In genomic region chr16:1741553-1742165, GRCh38 we compare ENCODE assay signal across 16 cellular contexts. TPM values are rescaled to one million over a fixed set of nuclear protein-coding genes. Genes with fewer than 3 reads are reported as not detected.
DNase-seq lines count a peak whose midpoint lies in the region; ATAC-seq and TF ChIP-seq lines count a peak whose summit lies in the region.
"Had no signal": no experiment of that assay in that cellular context is flagged by ENCODE, and none has a peak within 500 bp of the region (broad histone marks: within the 10 kb centered on the region; RNA-seq: fewer than 3 reads in every experiment).

No MANE protein-coding gene starts in this region.

- no peak overlapping the region for H3K4me3 ChIP-seq in left ventricle myocardium inferior
- no peak overlapping the region for H3K4me3 ChIP-seq in right cardiac atrium (ENCODE audit: low read length)

- peaks cover 10 to 22% of the 10 kb centered on the region in 2 donors for H3K36me3 Mint-ChIP-seq in stimulated activated naive B cell treated with anti-CD40 and anti-IgM and Interleukin-4, amounts not matched to agents 10 μg/mL and 1 μg/mL and 100 μg/mL, for 72 hours

- peak; percentile 49 for ATAC-seq in Right ventricle myocardium superior (ENCODE audit: poor library complexity)
- ATAC-seq in right cardiac atrium, result peak; percentile 24
- ATAC-seq in stimulated activated naive B cell treated with anti-CD40 and anti-IgM and Interleukin-4, amounts not matched to agents 10 μg/mL and 1 μg/mL and 100 μg/mL, for 72 hours (replicated peaks), result no peak
- ATAC-seq in activated CD4-positive, CD25-positive, alpha-beta regulatory T cell treated with anti-CD3 and anti-CD28 coated beads, Interleukin-2, amount 50 U/mL, for 24 hours, result no peak
- ATAC-seq in GM21423 (IDR thresholded peaks at IDR 0.05; ENCODE audit: unreplicated experiment), result no peak

- H3K4me1 ChIP-seq in left ventricle myocardium inferior (no peaks in the 10 kb centered on the region), right cardiac atrium (ENCODE audit: control insufficient read depth, insufficient read depth, low read length) (no peaks in the 10 kb centered on the region)

- H3K27me3 Mint-ChIP-seq in stimulated activated naive B cell treated with anti-CD40 and anti-IgM and Interleukin-4, amounts not matched to agents 10 μg/mL and 1 μg/mL and 100 μg/mL, for 72 hours, result no peaks in the 10 kb centered on the region
- H3K27me3 Mint-ChIP-seq: B cell; CD4-positive, alpha-beta T cell had no signal

- H3K27ac ChIP-seq in left ventricle myocardium inferior (replicated peaks) (no peak overlapping the region), right cardiac atrium (ENCODE audit: low read length) (no peak overlapping the region)

- H3K9me3 Mint-ChIP-seq in stimulated activated naive B cell treated with anti-CD40 and anti-IgM and Interleukin-4, amounts not matched to agents 10 μg/mL and 1 μg/mL and 100 μg/mL, for 72 hours, result no peaks in the 10 kb centered on the region
- H3K9me3 Mint-ChIP-seq: CD4-positive, alpha-beta T cell; HFFc6 had no signal

- H3K27me3 ChIP-seq in left ventricle myocardium inferior (ENCODE audit: low read depth) (no peaks in the 10 kb centered on the region), right cardiac atrium (ENCODE audit: control insufficient read depth, insufficient read depth) (no peaks in the 10 kb centered on the region)

- H3K4me1 Mint-ChIP-seq in stimulated activated naive B cell treated with anti-CD40 and anti-IgM and Interleukin-4, amounts not matched to agents 10 μg/mL and 1 μg/mL and 100 μg/mL, for 72 hours, result peaks cover 0 to 8% of the 10 kb centered on the region in 2 donors
- H3K4me1 Mint-ChIP-seq: B cell had no signal

- H3K36me3 ChIP-seq in left ventricle myocardium inferior, result peaks cover 39% of the 10 kb centered on the region

- intact Hi-C loops in Right ventricle myocardium superior (cut with DNase I) (no loop called here), left ventricle myocardium inferior (cut with micrococcal nuclease) (no loop called here), right cardiac atrium (cut with DNase I) (no loop called here)

- peak overlapping the region; percentile 25 for H3K27ac Mint-ChIP-seq in stimulated activated naive B cell treated with anti-CD40 and anti-IgM and Interleukin-4, amounts not matched to agents 10 μg/mL and 1 μg/mL and 100 μg/mL, for 72 hours
- H3K27ac Mint-ChIP-seq: B cell; CD4-positive, alpha-beta T cell; HFFc6 had no signal

- H3K9me3 ChIP-seq in left ventricle myocardium inferior (replicated peaks) (no peaks in the 10 kb centered on the region), right cardiac atrium (ENCODE audit: control insufficient read depth, low read length) (no peaks in the 10 kb centered on the region)

- no peak overlapping the region for H3K4me3 Mint-ChIP-seq in stimulated activated naive B cell treated with anti-CD40 and anti-IgM and Interleukin-4, amounts not matched to agents 10 μg/mL and 1 μg/mL and 100 μg/mL, for 72 hours
- H3K4me3 Mint-ChIP-seq: B cell, HFFc6 had no signal

- no peak for TF ChIP-seq CTCF in left ventricle myocardium inferior (IDR thresholded peaks at IDR 0.05; ENCODE audit: borderline replicate concordance)

- no peak for DNase-seq in Right ventricle myocardium superior
- DNase-seq in left ventricle myocardium inferior, result no peak
- peak; percentile 7 for DNase-seq in cerebellar cortex (ENCODE audit: low spot score)
- peak in 1 of 3 donors; percentile 30 for DNase-seq in right cardiac atrium
- no peak for DNase-seq in stimulated activated naive B cell treated with anti-CD40 and anti-IgM and Interleukin-4, amounts not matched to agents 10 μg/mL and 1 μg/mL and 100 μg/mL, for 72 hours
- DNase-seq in HPDE6-E6E7 (ENCODE audit: extremely low spot score), result no peak
- DNase-seq: ACHN; Calu3; CD4-positive, alpha-beta T cell; DMS79; GDM1; HCEC 1CT; HFFc6 had no signal

- WGBS in right cardiac atrium, result 89% methylated on average over 19 of the region's 19 CpGs

RNA-seq across cellular contexts. Expression of gene NME3, which starts 29.7 kb away (rescaled TPM):
- total RNA-seq in Right ventricle myocardium superior, result 33.6 TPM
- total RNA-seq in left ventricle myocardium inferior, result 37.0 TPM
- total RNA-seq in right cardiac atrium, result 10 to 100 TPM; 36.5 to 55.4 (median 47.4) TPM
- 75.2 TPM for polyA plus RNA-seq in right cardiac atrium

RNA-seq across cellular contexts. Expression of gene EME2, which starts 31.0 kb away (rescaled TPM):
- 7.1 TPM for total RNA-seq in Right ventricle myocardium superior
- 7.4 TPM for total RNA-seq in left ventricle myocardium inferior
- total RNA-seq in right cardiac atrium, result 10 to 100 TPM in 2 of 4 donors, 1 to 10 TPM in 2; 8.1 to 11.3 (median 9.8) TPM
- 6.3 TPM for polyA plus RNA-seq in right cardiac atrium

RNA-seq across cellular contexts. Expression of gene MRPS34, which starts 31.3 kb away (rescaled TPM):
- 91.8 TPM for total RNA-seq in Right ventricle myocardium superior
- 78.0 TPM for total RNA-seq in left ventricle myocardium inferior
- total RNA-seq in right cardiac atrium, result 10 to 100 TPM; 53.3 to 80.0 (median 69.1) TPM
- polyA plus RNA-seq in right cardiac atrium, result 91.4 TPM

RNA-seq across cellular contexts. Expression of gene MAPK8IP3, which starts 35.7 kb away (rescaled TPM):
- total RNA-seq in Right ventricle myocardium superior (61.4 TPM), left ventricle myocardium inferior (56.0 TPM), right cardiac atrium (10 to 100 TPM; 71.1 to 87.6 (median 79.8) TPM)
- 69.3 TPM for polyA plus RNA-seq in right cardiac atrium

RNA-seq across cellular contexts. Expression of gene SPSB3, which starts 40.7 kb away (rescaled TPM):
- total RNA-seq in Right ventricle myocardium superior, result 37.5 TPM
- 36.8 TPM for total RNA-seq in left ventricle myocardium inferior
- 10 to 100 TPM; 24.5 to 41.3 (median 34.1) TPM for total RNA-seq in right cardiac atrium
- 51.8 TPM for polyA plus RNA-seq in right cardiac atrium

Comparison
In these comparisons a context has a peak if more than half of its experiments do, and no peak if none do; other contexts are left out.
1. ATAC-seq: peak in Right ventricle myocardium superior (single experiment) and right cardiac atrium (2 of 2); none in stimulated activated naive B cell treated with anti-CD40 and anti-IgM and Interleukin-4, amounts not matched to agents 10 μg/mL and 1 μg/mL and 100 μg/mL, for 72 hours (0 of 2), activated CD4-positive, CD25-positive, alpha-beta regulatory T cell treated with anti-CD3 and anti-CD28 coated beads, Interleukin-2, amount 50 U/mL, for 24 hours (0 of 2) and GM21423 (single experiment).